1 cellular context compared by ENCODE assay signal in the genomic region with DNA sequence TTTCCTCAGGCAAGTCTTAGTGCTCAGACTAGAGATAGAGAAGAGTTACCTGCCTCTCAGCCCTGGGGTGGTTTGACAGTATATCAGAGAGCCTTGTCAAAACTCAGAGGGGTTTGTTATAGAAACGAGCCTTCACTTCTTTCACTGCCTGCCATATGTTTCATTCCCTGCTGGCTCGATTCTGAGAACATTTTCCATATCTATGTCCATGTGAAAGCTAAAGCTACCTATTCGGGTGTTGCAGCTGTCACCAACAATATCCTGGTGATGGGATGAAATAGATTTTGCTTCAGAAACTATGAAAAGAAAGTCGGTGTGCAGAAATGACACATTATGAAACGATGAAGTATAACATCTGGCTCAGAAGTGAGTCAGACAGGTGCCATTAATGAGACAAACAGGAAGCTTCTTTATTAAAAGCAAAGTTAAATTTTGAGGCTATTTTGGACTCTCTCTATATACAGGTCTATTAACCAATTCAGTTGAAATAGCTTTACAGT.
A peak's percentile ranks its signal among the peaks of the same experiment; 100 is the strongest.
TF ChIP-seq lines count a peak whose summit lies in the region.

No MANE protein-coding gene starts in this region.

TF ChIP-seq in GM12878, 131 proteins besides CTCF, POLR2A, EP300 and RAD21 (continued from another document and continues in another):
- TF ChIP-seq, protein P1, sequence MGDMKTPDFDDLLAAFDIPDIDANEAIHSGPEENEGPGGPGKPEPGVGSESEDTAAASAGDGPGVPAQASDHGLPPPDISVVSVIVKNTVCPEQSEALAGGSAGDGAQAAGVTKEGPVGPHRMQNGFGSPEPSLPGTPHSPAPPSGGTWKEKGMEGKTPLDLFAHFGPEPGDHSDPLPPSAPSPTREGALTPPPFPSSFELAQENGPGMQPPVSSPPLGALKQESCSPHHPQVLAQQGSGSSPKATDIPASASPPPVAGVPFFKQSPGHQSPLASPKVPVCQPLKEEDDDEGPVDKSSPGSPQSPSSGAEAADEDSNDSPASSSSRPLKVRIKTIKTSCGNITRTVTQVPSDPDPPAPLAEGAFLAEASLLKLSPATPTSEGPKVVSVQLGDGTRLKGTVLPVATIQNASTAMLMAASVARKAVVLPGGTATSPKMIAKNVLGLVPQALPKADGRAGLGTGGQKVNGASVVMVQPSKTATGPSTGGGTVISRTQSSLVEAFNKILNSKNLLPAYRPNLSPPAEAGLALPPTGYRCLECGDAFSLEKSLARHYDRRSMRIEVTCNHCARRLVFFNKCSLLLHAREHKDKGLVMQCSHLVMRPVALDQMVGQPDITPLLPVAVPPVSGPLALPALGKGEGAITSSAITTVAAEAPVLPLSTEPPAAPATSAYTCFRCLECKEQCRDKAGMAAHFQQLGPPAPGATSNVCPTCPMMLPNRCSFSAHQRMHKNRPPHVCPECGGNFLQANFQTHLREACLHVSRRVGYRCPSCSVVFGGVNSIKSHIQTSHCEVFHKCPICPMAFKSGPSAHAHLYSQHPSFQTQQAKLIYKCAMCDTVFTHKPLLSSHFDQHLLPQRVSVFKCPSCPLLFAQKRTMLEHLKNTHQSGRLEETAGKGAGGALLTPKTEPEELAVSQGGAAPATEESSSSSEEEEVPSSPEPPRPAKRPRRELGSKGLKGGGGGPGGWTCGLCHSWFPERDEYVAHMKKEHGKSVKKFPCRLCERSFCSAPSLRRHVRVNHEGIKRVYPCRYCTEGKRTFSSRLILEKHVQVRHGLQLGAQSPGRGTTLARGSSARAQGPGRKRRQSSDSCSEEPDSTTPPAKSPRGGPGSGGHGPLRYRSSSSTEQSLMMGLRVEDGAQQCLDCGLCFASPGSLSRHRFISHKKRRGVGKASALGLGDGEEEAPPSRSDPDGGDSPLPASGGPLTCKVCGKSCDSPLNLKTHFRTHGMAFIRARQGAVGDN (IDR thresholded peaks at IDR 0.05), result no peak
- TF ChIP-seq RB1 (IDR thresholded peaks at IDR 0.05; ENCODE audit: borderline replicate concordance) (no peak), JUND (IDR thresholded peaks at IDR 0.05; ENCODE audit: low read depth, low read length) (0 out of 2 replicates have a peak, but pooled peaks have one; percentile 23), RBBP5 (conservative IDR thresholded peaks at IDR 0.05) (no peak), MTA3 (IDR thresholded peaks at IDR 0.05; ENCODE audit: borderline replicate concordance, low read length) (peak; percentile 71; the same call in 1 of the 2 replicates), KLF5 (IDR thresholded peaks at IDR 0.05; ENCODE audit: partially characterized antibody) (no peak), CREB1 (IDR thresholded peaks at IDR 0.05; ENCODE audit: low read depth) (peak; percentile 56; the same call in 1 of the 2 replicates), NBN (IDR thresholded peaks at IDR 0.05) (no peak), SREBF1 (IDR thresholded peaks at IDR 0.05; ENCODE audit: low read length) (no peak), TBL1XR1 (IDR thresholded peaks at IDR 0.05; ENCODE audit: low read depth, low read length) (peak; percentile 83), ATF7 (IDR thresholded peaks at IDR 0.05; ENCODE audit: low read depth) (peak; percentile 84), CHD2 (IDR thresholded peaks at IDR 0.05; ENCODE audit: borderline replicate concordance, low read depth, low read length) (no peak; the same call in 1 of the 2 replicates), KAT2A (conservative IDR thresholded peaks at IDR 0.05; ENCODE audit: control insufficient read depth, low read depth, low read length) (no peak), LARP7 (IDR thresholded peaks at IDR 0.05) (no peak), SMAD1 (IDR thresholded peaks at IDR 0.05; ENCODE audit: low read depth, partially characterized antibody) (no peak), GATAD2B (conservative IDR thresholded peaks at IDR 0.05; ENCODE audit: low read depth) (no peak), TCF12 (IDR thresholded peaks at IDR 0.05; ENCODE audit: low read depth, low read length) (peak; percentile 92), ETV6 (conservative IDR thresholded peaks at IDR 0.05 in 1 of 2, IDR thresholded peaks at IDR 0.05 in 1 of 2; ENCODE audit: borderline replicate concordance in 1 of 2, low read depth in 1 of 2) (peak in 1 of 2 experiments; percentile 92; a peak in 2 of 4 replicates), BCL11A (IDR thresholded peaks at IDR 0.05; ENCODE audit: low read depth, low read length) (peak; percentile 91), CBX3 (IDR thresholded peaks at IDR 0.05; ENCODE audit: borderline replicate concordance, low read depth) (no peak), ZBED1 (IDR thresholded peaks at IDR 0.05; ENCODE audit: borderline replicate concordance) (peak; percentile 78; the same call in 1 of the 2 replicates), NR2F1 (conservative IDR thresholded peaks at IDR 0.05) (no peak), MEF2B (IDR thresholded peaks at IDR 0.05; ENCODE audit: partially characterized antibody, poor library complexity, severe bottlenecking) (peak; percentile 66), NRF1 (conservative IDR thresholded peaks at IDR 0.05; ENCODE audit: low read depth, low read length) (no peak), ZNF274 (IDR thresholded peaks at IDR 0.05; ENCODE audit: insufficient read depth, insufficient read length) (no peak), STAT3 (IDR thresholded peaks at IDR 0.05; ENCODE audit: low read depth, low read length) (no peak), CBFB (IDR thresholded peaks at IDR 0.05; ENCODE audit: low read depth) (no peak), IRF4 (IDR thresholded peaks at IDR 0.05; ENCODE audit: low read depth, low read length) (peak; percentile 74; the same call in 1 of the 2 replicates), GABPA (IDR thresholded peaks at IDR 0.05; ENCODE audit: low read depth) (peak; percentile 54; the same call in 1 of the 2 replicates), JUNB (IDR thresholded peaks at IDR 0.05) (peak; percentile 96)
- TF ChIP-seq, protein P2, sequence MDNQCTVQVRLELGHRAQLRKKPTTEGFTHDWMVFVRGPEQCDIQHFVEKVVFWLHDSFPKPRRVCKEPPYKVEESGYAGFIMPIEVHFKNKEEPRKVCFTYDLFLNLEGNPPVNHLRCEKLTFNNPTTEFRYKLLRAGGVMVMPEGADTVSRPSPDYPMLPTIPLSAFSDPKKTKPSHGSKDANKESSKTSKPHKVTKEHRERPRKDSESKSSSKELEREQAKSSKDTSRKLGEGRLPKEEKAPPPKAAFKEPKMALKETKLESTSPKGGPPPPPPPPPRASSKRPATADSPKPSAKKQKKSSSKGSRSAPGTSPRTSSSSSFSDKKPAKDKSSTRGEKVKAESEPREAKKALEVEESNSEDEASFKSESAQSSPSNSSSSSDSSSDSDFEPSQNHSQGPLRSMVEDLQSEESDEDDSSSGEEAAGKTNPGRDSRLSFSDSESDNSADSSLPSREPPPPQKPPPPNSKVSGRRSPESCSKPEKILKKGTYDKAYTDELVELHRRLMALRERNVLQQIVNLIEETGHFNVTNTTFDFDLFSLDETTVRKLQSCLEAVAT (IDR thresholded peaks at IDR 0.05), result no peak
- TF ChIP-seq, protein P3, sequence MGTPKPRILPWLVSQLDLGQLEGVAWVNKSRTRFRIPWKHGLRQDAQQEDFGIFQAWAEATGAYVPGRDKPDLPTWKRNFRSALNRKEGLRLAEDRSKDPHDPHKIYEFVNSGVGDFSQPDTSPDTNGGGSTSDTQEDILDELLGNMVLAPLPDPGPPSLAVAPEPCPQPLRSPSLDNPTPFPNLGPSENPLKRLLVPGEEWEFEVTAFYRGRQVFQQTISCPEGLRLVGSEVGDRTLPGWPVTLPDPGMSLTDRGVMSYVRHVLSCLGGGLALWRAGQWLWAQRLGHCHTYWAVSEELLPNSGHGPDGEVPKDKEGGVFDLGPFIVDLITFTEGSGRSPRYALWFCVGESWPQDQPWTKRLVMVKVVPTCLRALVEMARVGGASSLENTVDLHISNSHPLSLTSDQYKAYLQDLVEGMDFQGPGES (IDR thresholded peaks at IDR 0.05), result no peak
- TF ChIP-seq, protein P4, sequence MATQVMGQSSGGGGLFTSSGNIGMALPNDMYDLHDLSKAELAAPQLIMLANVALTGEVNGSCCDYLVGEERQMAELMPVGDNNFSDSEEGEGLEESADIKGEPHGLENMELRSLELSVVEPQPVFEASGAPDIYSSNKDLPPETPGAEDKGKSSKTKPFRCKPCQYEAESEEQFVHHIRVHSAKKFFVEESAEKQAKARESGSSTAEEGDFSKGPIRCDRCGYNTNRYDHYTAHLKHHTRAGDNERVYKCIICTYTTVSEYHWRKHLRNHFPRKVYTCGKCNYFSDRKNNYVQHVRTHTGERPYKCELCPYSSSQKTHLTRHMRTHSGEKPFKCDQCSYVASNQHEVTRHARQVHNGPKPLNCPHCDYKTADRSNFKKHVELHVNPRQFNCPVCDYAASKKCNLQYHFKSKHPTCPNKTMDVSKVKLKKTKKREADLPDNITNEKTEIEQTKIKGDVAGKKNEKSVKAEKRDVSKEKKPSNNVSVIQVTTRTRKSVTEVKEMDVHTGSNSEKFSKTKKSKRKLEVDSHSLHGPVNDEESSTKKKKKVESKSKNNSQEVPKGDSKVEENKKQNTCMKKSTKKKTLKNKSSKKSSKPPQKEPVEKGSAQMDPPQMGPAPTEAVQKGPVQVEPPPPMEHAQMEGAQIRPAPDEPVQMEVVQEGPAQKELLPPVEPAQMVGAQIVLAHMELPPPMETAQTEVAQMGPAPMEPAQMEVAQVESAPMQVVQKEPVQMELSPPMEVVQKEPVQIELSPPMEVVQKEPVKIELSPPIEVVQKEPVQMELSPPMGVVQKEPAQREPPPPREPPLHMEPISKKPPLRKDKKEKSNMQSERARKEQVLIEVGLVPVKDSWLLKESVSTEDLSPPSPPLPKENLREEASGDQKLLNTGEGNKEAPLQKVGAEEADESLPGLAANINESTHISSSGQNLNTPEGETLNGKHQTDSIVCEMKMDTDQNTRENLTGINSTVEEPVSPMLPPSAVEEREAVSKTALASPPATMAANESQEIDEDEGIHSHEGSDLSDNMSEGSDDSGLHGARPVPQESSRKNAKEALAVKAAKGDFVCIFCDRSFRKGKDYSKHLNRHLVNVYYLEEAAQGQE (IDR thresholded peaks at IDR 0.05; ENCODE audit: low read depth, low read length), result no peak
- TF ChIP-seq, protein P5, sequence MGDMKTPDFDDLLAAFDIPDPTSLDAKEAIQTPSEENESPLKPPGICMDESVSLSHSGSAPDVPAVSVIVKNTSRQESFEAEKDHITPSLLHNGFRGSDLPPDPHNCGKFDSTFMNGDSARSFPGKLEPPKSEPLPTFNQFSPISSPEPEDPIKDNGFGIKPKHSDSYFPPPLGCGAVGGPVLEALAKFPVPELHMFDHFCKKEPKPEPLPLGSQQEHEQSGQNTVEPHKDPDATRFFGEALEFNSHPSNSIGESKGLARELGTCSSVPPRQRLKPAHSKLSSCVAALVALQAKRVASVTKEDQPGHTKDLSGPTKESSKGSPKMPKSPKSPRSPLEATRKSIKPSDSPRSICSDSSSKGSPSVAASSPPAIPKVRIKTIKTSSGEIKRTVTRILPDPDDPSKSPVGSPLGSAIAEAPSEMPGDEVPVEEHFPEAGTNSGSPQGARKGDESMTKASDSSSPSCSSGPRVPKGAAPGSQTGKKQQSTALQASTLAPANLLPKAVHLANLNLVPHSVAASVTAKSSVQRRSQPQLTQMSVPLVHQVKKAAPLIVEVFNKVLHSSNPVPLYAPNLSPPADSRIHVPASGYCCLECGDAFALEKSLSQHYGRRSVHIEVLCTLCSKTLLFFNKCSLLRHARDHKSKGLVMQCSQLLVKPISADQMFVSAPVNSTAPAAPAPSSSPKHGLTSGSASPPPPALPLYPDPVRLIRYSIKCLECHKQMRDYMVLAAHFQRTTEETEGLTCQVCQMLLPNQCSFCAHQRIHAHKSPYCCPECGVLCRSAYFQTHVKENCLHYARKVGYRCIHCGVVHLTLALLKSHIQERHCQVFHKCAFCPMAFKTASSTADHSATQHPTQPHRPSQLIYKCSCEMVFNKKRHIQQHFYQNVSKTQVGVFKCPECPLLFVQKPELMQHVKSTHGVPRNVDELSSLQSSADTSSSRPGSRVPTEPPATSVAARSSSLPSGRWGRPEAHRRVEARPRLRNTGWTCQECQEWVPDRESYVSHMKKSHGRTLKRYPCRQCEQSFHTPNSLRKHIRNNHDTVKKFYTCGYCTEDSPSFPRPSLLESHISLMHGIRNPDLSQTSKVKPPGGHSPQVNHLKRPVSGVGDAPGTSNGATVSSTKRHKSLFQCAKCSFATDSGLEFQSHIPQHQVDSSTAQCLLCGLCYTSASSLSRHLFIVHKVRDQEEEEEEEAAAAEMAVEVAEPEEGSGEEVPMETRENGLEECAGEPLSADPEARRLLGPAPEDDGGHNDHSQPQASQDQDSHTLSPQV (IDR thresholded peaks at IDR 0.05), result no peak
- TF ChIP-seq, protein P6, sequence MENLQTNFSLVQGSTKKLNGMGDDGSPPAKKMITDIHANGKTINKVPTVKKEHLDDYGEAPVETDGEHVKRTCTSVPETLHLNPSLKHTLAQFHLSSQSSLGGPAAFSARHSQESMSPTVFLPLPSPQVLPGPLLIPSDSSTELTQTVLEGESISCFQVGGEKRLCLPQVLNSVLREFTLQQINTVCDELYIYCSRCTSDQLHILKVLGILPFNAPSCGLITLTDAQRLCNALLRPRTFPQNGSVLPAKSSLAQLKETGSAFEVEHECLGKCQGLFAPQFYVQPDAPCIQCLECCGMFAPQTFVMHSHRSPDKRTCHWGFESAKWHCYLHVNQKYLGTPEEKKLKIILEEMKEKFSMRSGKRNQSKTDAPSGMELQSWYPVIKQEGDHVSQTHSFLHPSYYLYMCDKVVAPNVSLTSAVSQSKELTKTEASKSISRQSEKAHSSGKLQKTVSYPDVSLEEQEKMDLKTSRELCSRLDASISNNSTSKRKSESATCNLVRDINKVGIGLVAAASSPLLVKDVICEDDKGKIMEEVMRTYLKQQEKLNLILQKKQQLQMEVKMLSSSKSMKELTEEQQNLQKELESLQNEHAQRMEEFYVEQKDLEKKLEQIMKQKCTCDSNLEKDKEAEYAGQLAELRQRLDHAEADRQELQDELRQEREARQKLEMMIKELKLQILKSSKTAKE (IDR thresholded peaks at IDR 0.05; ENCODE audit: low read depth, poor library complexity, severe bottlenecking), result peak; percentile 78
- TF ChIP-seq, protein P7, sequence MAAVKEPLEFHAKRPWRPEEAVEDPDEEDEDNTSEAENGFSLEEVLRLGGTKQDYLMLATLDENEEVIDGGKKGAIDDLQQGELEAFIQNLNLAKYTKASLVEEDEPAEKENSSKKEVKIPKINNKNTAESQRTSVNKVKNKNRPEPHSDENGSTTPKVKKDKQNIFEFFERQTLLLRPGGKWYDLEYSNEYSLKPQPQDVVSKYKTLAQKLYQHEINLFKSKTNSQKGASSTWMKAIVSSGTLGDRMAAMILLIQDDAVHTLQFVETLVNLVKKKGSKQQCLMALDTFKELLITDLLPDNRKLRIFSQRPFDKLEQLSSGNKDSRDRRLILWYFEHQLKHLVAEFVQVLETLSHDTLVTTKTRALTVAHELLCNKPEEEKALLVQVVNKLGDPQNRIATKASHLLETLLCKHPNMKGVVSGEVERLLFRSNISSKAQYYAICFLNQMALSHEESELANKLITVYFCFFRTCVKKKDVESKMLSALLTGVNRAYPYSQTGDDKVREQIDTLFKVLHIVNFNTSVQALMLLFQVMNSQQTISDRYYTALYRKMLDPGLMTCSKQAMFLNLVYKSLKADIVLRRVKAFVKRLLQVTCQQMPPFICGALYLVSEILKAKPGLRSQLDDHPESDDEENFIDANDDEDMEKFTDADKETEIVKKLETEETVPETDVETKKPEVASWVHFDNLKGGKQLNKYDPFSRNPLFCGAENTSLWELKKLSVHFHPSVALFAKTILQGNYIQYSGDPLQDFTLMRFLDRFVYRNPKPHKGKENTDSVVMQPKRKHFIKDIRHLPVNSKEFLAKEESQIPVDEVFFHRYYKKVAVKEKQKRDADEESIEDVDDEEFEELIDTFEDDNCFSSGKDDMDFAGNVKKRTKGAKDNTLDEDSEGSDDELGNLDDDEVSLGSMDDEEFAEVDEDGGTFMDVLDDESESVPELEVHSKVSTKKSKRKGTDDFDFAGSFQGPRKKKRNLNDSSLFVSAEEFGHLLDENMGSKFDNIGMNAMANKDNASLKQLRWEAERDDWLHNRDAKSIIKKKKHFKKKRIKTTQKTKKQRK (IDR thresholded peaks at IDR 0.05; ENCODE audit: low read depth, low read length), result no peak
